Comparison of ENCODE assay signal across 8 cellular contexts in the genomic region with DNA sequence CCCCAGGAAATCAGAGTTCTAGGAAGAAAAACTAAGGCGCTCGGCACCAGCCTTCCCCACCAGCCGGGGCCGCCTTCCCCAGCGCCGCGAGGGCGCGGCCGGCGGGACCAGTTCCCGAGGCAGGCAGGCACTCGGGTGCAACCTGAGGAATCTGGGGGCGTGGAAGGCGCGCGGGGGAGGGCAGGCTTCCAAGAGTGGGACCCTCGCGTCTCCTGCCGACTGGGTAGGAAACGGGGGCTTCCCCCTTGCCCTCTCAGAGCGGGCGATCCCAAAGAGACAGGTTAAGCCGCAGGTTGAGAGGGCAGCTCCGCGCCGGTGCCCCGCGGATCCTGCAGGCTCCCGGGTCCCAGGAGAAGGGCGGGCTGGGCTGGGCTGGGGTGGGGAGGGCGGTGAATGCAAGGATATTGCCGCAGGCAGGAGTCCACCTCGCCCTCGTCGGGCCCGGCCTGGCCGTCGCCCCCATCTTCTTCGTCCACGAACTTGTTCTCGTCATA. TPM values are rescaled to one million over a fixed set of nuclear protein-coding genes. Genes with fewer than 3 reads are reported as not detected.
A peak's percentile ranks its signal among the peaks of the same experiment; 100 is the strongest.
DNase-seq lines count a peak whose midpoint lies in the region; ATAC-seq, FAIRE-seq and TF ChIP-seq lines count a peak whose summit lies in the region.

No MANE protein-coding gene starts in this region.

- H3K9me3 ChIP-seq in keratinocyte (ENCODE audit: control insufficient read depth, low read depth, low read length) = no peaks in the 10 kb centered on the region

- H3K9ac ChIP-seq in keratinocyte (ENCODE audit: control insufficient read depth, extremely low read depth, insufficient read depth, low read length) = peak overlapping the region; percentile 85

- ATAC-seq in HG02840 (IDR thresholded peaks at IDR 0.05; ENCODE audit: low FRiP score, unreplicated experiment) (peak; percentile 15), HG02885 (IDR thresholded peaks at IDR 0.05; ENCODE audit: poor library complexity, unreplicated experiment) (no peak)

- no peak for DNase-seq in RWPE1 (ENCODE audit: low spot score)
- peak; percentile 18 to 51 for DNase-seq in T47D (ENCODE audit: low read depth in 1 of 2, low spot score in 1 of 2)
- no peak for DNase-seq in keratinocyte (ENCODE audit: low read depth, low spot score)
- DNase-seq in stimulated activated CD4-positive, alpha-beta T cell treated with anti-CD3 and anti-CD28 coated beads, Interleukin-12 subunit alpha, Interleukin-12 subunit beta, amount 100 ng/mL, for 4 hours = peak; percentile 23
- DNase-seq in hippocampal formation (lab: John Stamatoyannopoulos, UW) = no peak

- TF ChIP-seq CTCF in GM12875 (IDR thresholded peaks at IDR 0.05; ENCODE audit: borderline replicate concordance, insufficient read depth, low read depth, low read length) (no peak), RWPE1 (conservative IDR thresholded peaks at IDR 0.05; ENCODE audit: low read depth) (no peak), keratinocyte (optimal IDR thresholded peaks at IDR 0.05 in 1 of 3, IDR thresholded peaks at IDR 0.05 in 1 of 3, conservative IDR thresholded peaks at IDR 0.05 in 1 of 3; ENCODE audit: extremely low read depth in 1 of 3, insufficient read depth in 2 of 3, low read length in 3 of 3) (no peak)

- FAIRE-seq in keratinocyte (lab: Jason Lieb, UNC) = no peak

- H3K4me3 ChIP-seq in GM12875 (ENCODE audit: low read depth, low read length) (peak overlapping the region; percentile 98), keratinocyte (ENCODE audit: control insufficient read depth in 2 of 3, extremely low read depth in 1 of 3, insufficient read depth in 2 of 3, low read depth in 1 of 3, low read length in 3 of 3) (peak overlapping the region; percentile 73 to 90 (median 81))

- peaks cover 32% of the 10 kb centered on the region for H3K4me1 ChIP-seq in keratinocyte (ENCODE audit: control insufficient read depth, extremely low read depth, insufficient read depth, low read length)

- peaks cover 41% of the 10 kb centered on the region for H3K79me2 ChIP-seq in keratinocyte (ENCODE audit: control insufficient read depth, insufficient read depth, low read length)

- H4K20me1 ChIP-seq in keratinocyte (ENCODE audit: control insufficient read depth, extremely low read depth, insufficient read depth, low read length) = no peaks in the 10 kb centered on the region

- H2AFZ ChIP-seq in keratinocyte (ENCODE audit: control insufficient read depth, low read length) = peak overlapping the region; percentile 93

- in situ Hi-C loops in T47D (cut with HindIII; ENCODE audit: low pct_unique_long_range_greater_than_20kb, low sequenced_read_pairs) = no loop called here

- CTCF ChIA-PET in RWPE1 (lab: Yijun Ruan, JAX) = interaction anchor here (0.6 to 1.3 kb wide), 3 partner anchors 12 to 280 kb away, joined by 3 to 6 read pairs (median 3); no protein-coding TSS in a partner anchor

- H3K27ac ChIP-seq in RWPE1 (peak overlapping the region; percentile 94), keratinocyte (ENCODE audit: control insufficient read depth, insufficient read depth, low read length) (peak overlapping the region; percentile 84)

- peaks cover 8% of the 10 kb centered on the region in 2 experiments for H3K36me3 ChIP-seq in keratinocyte (ENCODE audit: control insufficient read depth in 2 of 2, extremely low read depth in 1 of 2, insufficient read depth in 2 of 2, low read length in 2 of 2)

- no peaks in the 10 kb centered on the region for H3K9me1 ChIP-seq in keratinocyte (ENCODE audit: control insufficient read depth, extremely low read depth, insufficient read depth, low read length)

- dilution Hi-C loops in keratinocyte (cut with MboI; ENCODE audit: extremely low pct_ligation_motif_present, low sequenced_read_pairs) = no loop called here

- peak overlapping the region; percentile 86 for H3K4me2 ChIP-seq in keratinocyte (ENCODE audit: control insufficient read depth, extremely low read depth, insufficient read depth, low read depth, low read length)

- POLR2A ChIA-PET in RWPE1 (lab: Yijun Ruan, JAX; ENCODE audit: low non-redundant PET) = no interaction called here

- no peaks in the 10 kb centered on the region for H3K27me3 ChIP-seq in keratinocyte (ENCODE audit: control insufficient read depth, extremely low read depth, insufficient read depth, low read length)

RNA-seq across cellular contexts. Expression of gene ARPC5, which starts 0.4 kb away (rescaled TPM):
- polyA plus RNA-seq in keratinocyte = 146 to 255 TPM (median 184 TPM) in 3 replicates
- polyA plus RNA-seq in keratinocyte (2011; ENCODE audit: low read depth) = 353 TPM
- polyA plus RNA-seq in keratinocyte (2011; cell fraction: cytosol; rRNA removed) = 117 and 198 TPM in 2 replicates
- 67.3 and 79.7 TPM in 2 replicates for polyA plus RNA-seq in keratinocyte (2011; cell fraction: nucleus; rRNA removed)
- 164 and 231 TPM in 2 replicates for polyA plus RNA-seq in keratinocyte (2012; ENCODE audit: low replicate concordance)
- polyA minus RNA-seq in keratinocyte = 45.8 to 71.8 TPM (median 53.7 TPM) in 3 replicates
- 207 TPM for polyA minus RNA-seq in keratinocyte (2011; cell fraction: cytosol; rRNA and poly(A)+ RNA removed)
- polyA minus RNA-seq in keratinocyte (2011; cell fraction: nucleus; rRNA and poly(A)+ RNA removed) = 39.7 and 64.8 TPM in 2 replicates

RNA-seq across cellular contexts. Expression of gene APOBEC4, which starts 18.0 kb away (rescaled TPM):
- polyA plus RNA-seq in keratinocyte = not detected in 3 replicates
- not detected for polyA plus RNA-seq in keratinocyte (2011; ENCODE audit: low read depth)
- not detected in 2 replicates for polyA plus RNA-seq in keratinocyte (2011; cell fraction: cytosol; rRNA removed)
- not detected in 2 replicates for polyA plus RNA-seq in keratinocyte (2011; cell fraction: nucleus; rRNA removed)
- polyA plus RNA-seq in keratinocyte (2012; ENCODE audit: low replicate concordance) = not detected in 2 replicates
- not detected in 3 replicates for polyA minus RNA-seq in keratinocyte
- polyA minus RNA-seq in keratinocyte (2011; cell fraction: cytosol; rRNA and poly(A)+ RNA removed) = not detected
- polyA minus RNA-seq in keratinocyte (2011; cell fraction: nucleus; rRNA and poly(A)+ RNA removed) = not detected in 2 replicates

RNA-seq across cellular contexts. Expression of gene NCF2, which starts 44.9 kb away (rescaled TPM):
- polyA plus RNA-seq in keratinocyte = 8.3 to 12.6 TPM (median 9.2 TPM) in 3 replicates
- polyA plus RNA-seq in keratinocyte (2011; ENCODE audit: low read depth) = 63.3 TPM
- 10.0 and 12.3 TPM in 2 replicates for polyA plus RNA-seq in keratinocyte (2011; cell fraction: cytosol; rRNA removed)
- polyA plus RNA-seq in keratinocyte (2011; cell fraction: nucleus; rRNA removed) = 13.1 and 17.8 TPM in 2 replicates
- polyA plus RNA-seq in keratinocyte (2012; ENCODE audit: low replicate concordance) = 7.0 and 67.9 TPM in 2 replicates
- polyA minus RNA-seq in keratinocyte = 5.3 to 21.6 TPM (median 7.5 TPM) in 3 replicates
- polyA minus RNA-seq in keratinocyte (2011; cell fraction: cytosol; rRNA and poly(A)+ RNA removed) = 8.4 TPM
- polyA minus RNA-seq in keratinocyte (2011; cell fraction: nucleus; rRNA and poly(A)+ RNA removed) = 6.8 and 9.6 TPM in 2 replicates

Comparison
In these comparisons a context has a peak if more than half of its experiments do, and no peak if none do; other contexts are left out.
1. DNase-seq: peak in T47D (2 of 2) and stimulated activated CD4-positive, alpha-beta T cell treated with anti-CD3 and anti-CD28 coated beads, Interleukin-12 subunit alpha, Interleukin-12 subunit beta, amount 100 ng/mL, for 4 hours (single experiment); none in RWPE1 (single experiment), keratinocyte (single experiment) and hippocampal formation (0 of 2).